Comparison of ENCODE assay signal across 34 cellular contexts in genomic region chr10:70704211-70704610, GRCh38. TPM values are rescaled to one million over a fixed set of nuclear protein-coding genes. Genes with fewer than 3 reads are reported as not detected.
"Had no signal": no experiment of that assay in that cellular context is flagged by ENCODE, and none has a peak within 500 bp of the region (broad histone marks: within the 10 kb centered on the region; RNA-seq: fewer than 3 reads in every experiment).

No MANE protein-coding gene starts in this region.

- H3K27me3 ChIP-seq: adrenal gland, body of pancreas, esophagus muscularis mucosa, gastroesophageal sphincter had no signal

- H3K4me3 ChIP-seq: adrenal gland, body of pancreas, esophagus muscularis mucosa, gastroesophageal sphincter had no signal

- H3K4me1 Mint-ChIP-seq: activated CD4-positive, alpha-beta T cell treated with anti-CD3 and anti-CD28 coated beads for 36 hours; activated CD4-positive, alpha-beta T cell treated with anti-CD3 and anti-CD28 coated beads, Interleukin-2, amount 10 ng/mL, durations not matched to agents 24 days and 14 days; activated CD8-positive, alpha-beta memory T cell treated with anti-CD3 and anti-CD28 coated beads, Interleukin-2, amount 10 ng/mL, durations not matched to agents 7 days and 5 days; activated naive CD4-positive, alpha-beta T cell treated with anti-CD3 and anti-CD28 coated beads, Interleukin-2, amount 50 U/mL, for 24 hours; activated naive CD8-positive, alpha-beta T cell treated with anti-CD3 and anti-CD28 coated beads for 36 hours; activated naive CD8-positive, alpha-beta T cell treated with anti-CD3 and anti-CD28 coated beads, Interleukin-2, amount 50 U/mL, for 24 hours; T-helper 17 cell had no signal

- H3K9me3 ChIP-seq: adrenal gland, body of pancreas, esophagus muscularis mucosa, gastroesophageal sphincter had no signal

- DNase-seq: activated CD4-positive, alpha-beta memory T cell treated with anti-CD3 and anti-CD28 coated beads for 36 hours; activated CD4-positive, alpha-beta T cell treated with anti-CD3 and anti-CD28 coated beads for 36 hours; activated CD4-positive, alpha-beta T cell treated with anti-CD3 and anti-CD28 coated beads, Interleukin-2, amount 10 ng/mL, durations not matched to agents 24 days and 14 days; activated CD4-positive, CD25-positive, alpha-beta regulatory T cell; activated CD4-positive, CD25-positive, alpha-beta regulatory T cell treated with anti-CD3 and anti-CD28 coated beads, Interleukin-2, amount 50 U/mL, for 72 hours; activated CD8-positive, alpha-beta memory T cell treated with anti-CD3 and anti-CD28 coated beads, Interleukin-2, amount 10 ng/mL, durations not matched to agents 7 days and 5 days; activated CD8-positive, alpha-beta memory T cell treated with anti-CD3 and anti-CD28 coated beads, Interleukin-2, amount 50 U/mL, for 4 hours; activated CD8-positive, alpha-beta T cell treated with anti-CD3 and anti-CD28 coated beads, Interleukin-2, amount 10 ng/mL, durations not matched to agents 7 days and 5 days; activated effector memory CD4-positive, alpha-beta T cell treated with anti-CD3 and anti-CD28 coated beads, Interleukin-2, amount 50 U/mL, for 16 hours; activated naive CD4-positive, alpha-beta T cell treated with anti-CD3 and anti-CD28 coated beads for 36 hours; activated naive CD8-positive, alpha-beta T cell treated with anti-CD3 and anti-CD28 coated beads for 36 hours; activated naive CD8-positive, alpha-beta T cell treated with anti-CD3 and anti-CD28 coated beads, Interleukin-2, amount 50 U/mL, for 24 hours; activated T-cell treated with anti-CD3 and anti-CD28 coated beads, Interleukin-2, amount 50 U/mL, for 1 hour; activated T-cell treated with anti-CD3 and anti-CD28 coated beads, Interleukin-2, amount 50 U/mL, for 48 hours; adrenal gland; amygdala; aorta; body of pancreas; caudate nucleus; cortex of kidney; dermis blood vessel endothelial cell; effector CD4-positive, alpha-beta T cell; effector memory CD8-positive, alpha-beta T cell; erythroblast; foreskin melanocyte; T-helper 1 cell; T-helper 17 cell had no signal

- ATAC-seq: activated CD4-positive, alpha-beta T cell treated with anti-CD3 and anti-CD28 coated beads for 36 hours; activated CD8-positive, alpha-beta memory T cell treated with anti-CD3 and anti-CD28 coated beads, Interleukin-2, amount 10 ng/mL, durations not matched to agents 7 days and 5 days; activated CD8-positive, alpha-beta T cell treated with anti-CD3 and anti-CD28 coated beads, Interleukin-2, amount 10 ng/mL, durations not matched to agents 7 days and 5 days; activated naive CD8-positive, alpha-beta T cell treated with anti-CD3 and anti-CD28 coated beads, Interleukin-2, amount 50 U/mL, for 24 hours; body of pancreas; effector memory CD8-positive, alpha-beta T cell; gastroesophageal sphincter; T-helper 17 cell had no signal

- H3K4me1 ChIP-seq: adrenal gland, body of pancreas, esophagus muscularis mucosa, gastroesophageal sphincter had no signal

- FAIRE-seq: colon had no signal

- H3K4me3 Mint-ChIP-seq: activated CD4-positive, alpha-beta memory T cell treated with anti-CD3 and anti-CD28 coated beads for 36 hours; activated CD4-positive, alpha-beta T cell treated with anti-CD3 and anti-CD28 coated beads for 36 hours; activated CD4-positive, alpha-beta T cell treated with anti-CD3 and anti-CD28 coated beads, Interleukin-2, amount 10 ng/mL, durations not matched to agents 24 days and 14 days; activated CD8-positive, alpha-beta memory T cell treated with anti-CD3 and anti-CD28 coated beads, Interleukin-2, amount 10 ng/mL, durations not matched to agents 7 days and 5 days; activated CD8-positive, alpha-beta T cell treated with anti-CD3 and anti-CD28 coated beads, Interleukin-2, amount 10 ng/mL, durations not matched to agents 7 days and 5 days; activated naive CD4-positive, alpha-beta T cell treated with anti-CD3 and anti-CD28 coated beads for 36 hours; activated naive CD4-positive, alpha-beta T cell treated with anti-CD3 and anti-CD28 coated beads, Interleukin-2, amount 50 U/mL, for 24 hours; activated naive CD8-positive, alpha-beta T cell treated with anti-CD3 and anti-CD28 coated beads for 36 hours; activated naive CD8-positive, alpha-beta T cell treated with anti-CD3 and anti-CD28 coated beads, Interleukin-2, amount 50 U/mL, for 24 hours; activated T-helper 1 cell treated with anti-CD3 and anti-CD28 coated beads, Interleukin-12 subunit alpha, Interleukin-12 subunit beta, Interleukin-2, Interleukin-4 antibody, amounts not matched to agents 30 ng/mL and 10 ng/mL and 1 ng/mL, durations not matched to agents 14 hours and 24 hours and 36 hours; effector memory CD8-positive, alpha-beta T cell; T-helper 17 cell; T-helper 2 cell treated with Interferon-gamma antibody and Interleukin-4, amounts not matched to agents 5 μg/mL and 100 μg/mL, for 36 hours had no signal

- H3K9me3 Mint-ChIP-seq: activated CD4-positive, alpha-beta memory T cell treated with anti-CD3 and anti-CD28 coated beads for 36 hours; activated CD4-positive, alpha-beta T cell treated with anti-CD3 and anti-CD28 coated beads, Interleukin-2, amount 10 ng/mL, durations not matched to agents 24 days and 14 days; activated naive CD4-positive, alpha-beta T cell treated with anti-CD3 and anti-CD28 coated beads for 36 hours; activated naive CD4-positive, alpha-beta T cell treated with anti-CD3 and anti-CD28 coated beads, Interleukin-2, amount 50 U/mL, for 24 hours; activated naive CD8-positive, alpha-beta T cell treated with anti-CD3 and anti-CD28 coated beads for 36 hours; activated naive CD8-positive, alpha-beta T cell treated with anti-CD3 and anti-CD28 coated beads, Interleukin-2, amount 50 U/mL, for 24 hours; activated T-helper 1 cell treated with anti-CD3 and anti-CD28 coated beads, Interleukin-12 subunit alpha, Interleukin-12 subunit beta, Interleukin-2, Interleukin-4 antibody, amounts not matched to agents 30 ng/mL and 10 ng/mL and 1 ng/mL, durations not matched to agents 14 hours and 24 hours and 36 hours; activated T-helper 2 cell treated with anti-CD3 and anti-CD28 coated beads, Interferon-gamma antibody, Interleukin-2, Interleukin-4, amounts not matched to agents 10 μg/mL and 5 μg/mL and 100 μg/mL, durations not matched to agents 14 hours and 24 hours and 36 hours; effector memory CD8-positive, alpha-beta T cell; T-helper 2 cell treated with Interferon-gamma antibody and Interleukin-4, amounts not matched to agents 5 μg/mL and 100 μg/mL, for 36 hours had no signal

- H3K36me3 ChIP-seq: adrenal gland, esophagus muscularis mucosa, gastroesophageal sphincter had no signal

- H3K27ac Mint-ChIP-seq: activated CD4-positive, alpha-beta memory T cell treated with anti-CD3 and anti-CD28 coated beads for 36 hours; activated CD4-positive, alpha-beta T cell treated with anti-CD3 and anti-CD28 coated beads for 36 hours; activated CD4-positive, alpha-beta T cell treated with anti-CD3 and anti-CD28 coated beads, Interleukin-2, amount 10 ng/mL, durations not matched to agents 24 days and 14 days; activated CD8-positive, alpha-beta memory T cell treated with anti-CD3 and anti-CD28 coated beads, Interleukin-2, amount 10 ng/mL, durations not matched to agents 7 days and 5 days; activated CD8-positive, alpha-beta T cell treated with anti-CD3 and anti-CD28 coated beads, Interleukin-2, amount 10 ng/mL, durations not matched to agents 7 days and 5 days; activated naive CD4-positive, alpha-beta T cell treated with anti-CD3 and anti-CD28 coated beads for 36 hours; activated naive CD4-positive, alpha-beta T cell treated with anti-CD3 and anti-CD28 coated beads, Interleukin-2, amount 50 U/mL, for 24 hours; activated naive CD8-positive, alpha-beta T cell treated with anti-CD3 and anti-CD28 coated beads for 36 hours; activated naive CD8-positive, alpha-beta T cell treated with anti-CD3 and anti-CD28 coated beads, Interleukin-2, amount 50 U/mL, for 24 hours; activated T-helper 1 cell treated with anti-CD3 and anti-CD28 coated beads, Interleukin-12 subunit alpha, Interleukin-12 subunit beta, Interleukin-2, Interleukin-4 antibody, amounts not matched to agents 30 ng/mL and 10 ng/mL and 1 ng/mL, durations not matched to agents 14 hours and 24 hours and 36 hours; activated T-helper 2 cell treated with anti-CD3 and anti-CD28 coated beads, Interferon-gamma antibody, Interleukin-2, Interleukin-4, amounts not matched to agents 10 μg/mL and 5 μg/mL and 100 μg/mL, durations not matched to agents 14 hours and 24 hours and 36 hours; effector memory CD8-positive, alpha-beta T cell; T-helper 17 cell; T-helper 2 cell treated with Interferon-gamma antibody and Interleukin-4, amounts not matched to agents 5 μg/mL and 100 μg/mL, for 36 hours had no signal

- H3K27ac ChIP-seq: adrenal gland, body of pancreas, esophagus muscularis mucosa, gastroesophageal sphincter had no signal

- H3K36me3 Mint-ChIP-seq: activated CD4-positive, alpha-beta memory T cell treated with anti-CD3 and anti-CD28 coated beads for 36 hours; activated CD8-positive, alpha-beta memory T cell treated with anti-CD3 and anti-CD28 coated beads, Interleukin-2, amount 10 ng/mL, durations not matched to agents 7 days and 5 days; activated naive CD4-positive, alpha-beta T cell treated with anti-CD3 and anti-CD28 coated beads, Interleukin-2, amount 50 U/mL, for 24 hours; activated naive CD8-positive, alpha-beta T cell treated with anti-CD3 and anti-CD28 coated beads for 36 hours had no signal

RNA-seq across cellular contexts. Expression of gene ADAMTS14, which starts 31.9 kb away (rescaled TPM):
- total RNA-seq: activated CD4-positive, alpha-beta memory T cell treated with anti-CD3 and anti-CD28 coated beads for 36 hours; activated CD4-positive, alpha-beta T cell treated with anti-CD3 and anti-CD28 coated beads for 36 hours; activated naive CD4-positive, alpha-beta T cell treated with anti-CD3 and anti-CD28 coated beads for 36 hours; T-helper 17 cell had no signal
